Comparison of ENCODE assay signal across 8 cellular contexts in genomic region chr7:148884049-148884298, GRCh38. TPM values are rescaled to one million over a fixed set of nuclear protein-coding genes. Genes with fewer than 3 reads are reported as not detected.
A peak's percentile ranks its signal among the peaks of the same experiment; 100 is the strongest.
DNase-seq lines count a peak whose midpoint lies in the region; ATAC-seq and TF ChIP-seq lines count a peak whose summit lies in the region.

Gene EZH2, minus strand, starts transcription at chr7:148884291. Its CDS starts 36,993 bp downstream, at chr7:148847298.

- no peak for DNase-seq in AG04450 (ENCODE audit: low read depth, low spot score)
- DNase-seq in LHCN-M2 (ENCODE audit: low read depth), result no peak
- DNase-seq in coronary artery (ENCODE audit: low spot score), result no peak
- DNase-seq in naive thymus-derived CD8-positive, alpha-beta T cell, result no peak
- DNase-seq in NCI-H2171 treated with DMSO at 0.1 percent for 48 hours (lab: John Stamatoyannopoulos, UW), result no peak
- no peak for DNase-seq in left lobe of liver (ENCODE audit: low spot score)
- DNase-seq in OCI-M1 (lab: John Stamatoyannopoulos, UW), result no peak

- no peaks in the 10 kb centered on the region for H3K9me3 Mint-ChIP-seq in naive thymus-derived CD8-positive, alpha-beta T cell

- POLR2A ChIA-PET in AG04450 (lab: Yijun Ruan, JAX), result interaction anchor here (1.1 to 1.4 kb wide), 2 partner anchors 9 to 57 kb away, joined by 3 to 5 read pairs; no protein-coding TSS in a partner anchor
- POLR2A ChIA-PET in naive thymus-derived CD8-positive, alpha-beta T cell (lab: Charles Lee), result interaction anchor here (0.7 to 3.0 kb wide), 7 partner anchors 27 to 208 kb away, joined by 4 to 25 read pairs (median 9); partner anchors contain the start of gene CUL1

- H3K27ac Mint-ChIP-seq in naive thymus-derived CD8-positive, alpha-beta T cell, result peak within 1 kb of the TSS; percentile 88 to 97 (median 94)

- no peaks in the 10 kb centered on the region for H3K36me3 Mint-ChIP-seq in naive thymus-derived CD8-positive, alpha-beta T cell

- peak within 1 kb of the TSS; percentile 84 to 97 (median 94) for H3K4me3 Mint-ChIP-seq in naive thymus-derived CD8-positive, alpha-beta T cell

- H3K4me3 ChIP-seq in AG04450 (ENCODE audit: low read depth, low read length) (peak within 1 kb of the TSS; percentile 76), coronary artery (peak within 1 kb of the TSS; percentile 92)

- CTCF ChIA-PET in AG04450 (lab: Charles Lee), result interaction anchor here (1.2 kb wide), 1 partner anchor 58 kb away, joined by 5 read pairs; no protein-coding TSS in a partner anchor

- no peaks in the 10 kb centered on the region; the same call in 1 of the 2 replicates for H3K9me3 ChIP-seq in AG04450 (ENCODE audit: control insufficient read depth, insufficient read depth, low read length)

- ATAC-seq in GM21381 (IDR thresholded peaks at IDR 0.05; ENCODE audit: unreplicated experiment), result peak; percentile 30
- peak; percentile 34 to 51 for ATAC-seq in naive thymus-derived CD8-positive, alpha-beta T cell
- no peak for ATAC-seq in left lobe of liver

- H3K27ac ChIP-seq in AG04450 (ENCODE audit: low read depth, low read length) (peak within 1 kb of the TSS; percentile 52), coronary artery (peak within 1 kb of the TSS; percentile 91 to 95)

- H3K4me1 Mint-ChIP-seq in naive thymus-derived CD8-positive, alpha-beta T cell, result peaks cover 8 to 25% (median 16%) of the 10 kb centered on the region in 4 donors

- H3K27me3 ChIP-seq in AG04450 (ENCODE audit: control insufficient read depth, insufficient read depth, low read length), result no peaks in the 10 kb centered on the region

- H3K27me3 Mint-ChIP-seq in naive thymus-derived CD8-positive, alpha-beta T cell, result no peaks in the 10 kb centered on the region

- TF ChIP-seq CTCF in AG04450 (IDR thresholded peaks at IDR 0.05; ENCODE audit: low read depth, low read length), result no peak
- TF ChIP-seq CTCF in coronary artery (IDR thresholded peaks at IDR 0.05), result no peak

RNA-seq across cellular contexts. Expression of gene EZH2, which starts in this region (rescaled TPM):
- 13.4 and 17.0 TPM in 2 replicates for polyA plus RNA-seq in AG04450 (2011; rRNA removed)
- polyA minus RNA-seq in AG04450 (2011; rRNA and poly(A)+ RNA removed), result 9.5 and 12.4 TPM in 2 replicates
- total RNA-seq in LHCN-M2 (2014; rRNA removed) (44.9 and 52.9 TPM in 2 replicates), left lobe of liver (2.5 TPM)
- polyA plus RNA-seq in LHCN-M2 (2012), result 17.1 TPM
- total RNA-seq in naive thymus-derived CD8-positive, alpha-beta T cell, result 1 to 10 TPM; 9.2 to 9.8 TPM
- 1 to 10 TPM; 1.1 to 2.8 (median 1.3) TPM for polyA plus RNA-seq in naive thymus-derived CD8-positive, alpha-beta T cell
